ENCODE assay signal across 18 cellular contexts in the genomic region with DNA sequence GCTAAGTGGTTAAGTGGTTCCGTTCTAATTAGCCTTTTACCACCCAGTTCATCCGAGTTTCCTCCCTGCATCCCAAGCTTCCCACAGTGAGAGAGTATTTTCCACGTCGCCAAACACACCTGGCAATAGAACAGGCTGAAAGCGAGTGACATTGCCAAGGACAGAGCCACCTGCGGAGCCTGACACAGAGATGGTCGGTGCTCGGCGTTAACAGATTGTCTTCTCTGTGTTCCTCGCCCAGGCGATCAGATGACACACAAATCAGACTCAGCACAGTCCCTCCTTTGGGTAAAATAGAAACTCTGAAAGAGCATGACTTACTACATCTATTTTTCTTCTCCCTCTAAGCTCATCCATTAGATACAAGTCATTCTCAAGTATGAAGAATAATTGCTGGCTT.
"Had no signal": no experiment of that assay in that cellular context is flagged by ENCODE, and none has a peak within 500 bp of the region (broad histone marks: within the 10 kb centered on the region; RNA-seq: fewer than 3 reads in every experiment).

No MANE protein-coding gene starts in this region.

- FAIRE-seq: bronchial epithelial cell, colon, islet of Langerhans had no signal

- H3K9me3 Mint-ChIP-seq: activated CD4-positive, alpha-beta memory T cell treated with anti-CD3 and anti-CD28 coated beads, Interleukin-2, amount 10 ng/mL, durations not matched to agents 7 days and 5 days; activated naive CD8-positive, alpha-beta T cell treated with anti-CD3 and anti-CD28 coated beads, Interleukin-2, amount 10 ng/mL, durations not matched to agents 7 days and 5 days; activated T-cell treated with anti-CD3 and anti-CD28 coated beads, Interleukin-2, amount 50 U/mL, for 72 hours; natural killer cell treated with Interleukin-12 subunit alpha and Interleukin-12 subunit beta and Interleukin-15 and Interleukin-18, amount 100 ng/mL, for 72 hours; stimulated activated effector memory CD8-positive, alpha-beta T cell treated with anti-CD3 and anti-CD28 coated beads, Interleukin-12 subunit alpha, Interleukin-12 subunit beta, amount 100 ng/mL, for 72 hours had no signal

- H3K36me3 ChIP-seq: esophagus squamous epithelium, heart left ventricle, ovary, vagina, WERI-Rb-1 had no signal

- H3K27me3 ChIP-seq: esophagus squamous epithelium, heart left ventricle, ovary, tibial nerve, vagina had no signal

- H3K4me3 ChIP-seq: esophagus squamous epithelium, heart left ventricle, mucosa of descending colon, ovary, skin epidermis, tibial nerve, vagina had no signal

- H3K27ac ChIP-seq: esophagus squamous epithelium, foreskin keratinocyte, heart left ventricle, ovary, skin epidermis, tibial nerve, vagina, WERI-Rb-1 had no signal

- ATAC-seq: heart left ventricle had no signal

- DNase-seq: activated CD4-positive, alpha-beta memory T cell treated with anti-CD3 and anti-CD28 coated beads, Interleukin-2, amount 10 ng/mL, durations not matched to agents 7 days and 5 days; activated CD4-positive, alpha-beta T cell treated with anti-CD3 and anti-CD28 coated beads for 36 hours; activated naive CD8-positive, alpha-beta T cell treated with anti-CD3 and anti-CD28 coated beads, Interleukin-2, amount 10 ng/mL, durations not matched to agents 7 days and 5 days; activated T-cell treated with anti-CD3 and anti-CD28 coated beads, Interleukin-2, amount 50 U/mL, for 72 hours; esophagus squamous epithelium; foreskin keratinocyte; ovary; WERI-Rb-1 had no signal

- H3K4me1 ChIP-seq: esophagus squamous epithelium, foreskin keratinocyte, heart left ventricle, tibial nerve, vagina had no signal

- H3K9me3 ChIP-seq: heart left ventricle, mucosa of descending colon, ovary, tibial nerve, vagina had no signal

- H3K27ac Mint-ChIP-seq: activated CD4-positive, alpha-beta memory T cell treated with anti-CD3 and anti-CD28 coated beads, Interleukin-2, amount 10 ng/mL, durations not matched to agents 7 days and 5 days; activated CD4-positive, alpha-beta T cell treated with anti-CD3 and anti-CD28 coated beads for 36 hours; activated naive CD8-positive, alpha-beta T cell treated with anti-CD3 and anti-CD28 coated beads, Interleukin-2, amount 10 ng/mL, durations not matched to agents 7 days and 5 days; activated T-cell treated with anti-CD3 and anti-CD28 coated beads, Interleukin-2, amount 50 U/mL, for 72 hours; stimulated activated effector memory CD8-positive, alpha-beta T cell treated with anti-CD3 and anti-CD28 coated beads, Interleukin-12 subunit alpha, Interleukin-12 subunit beta, amount 100 ng/mL, for 72 hours had no signal

- H3K27me3 Mint-ChIP-seq: activated CD4-positive, alpha-beta memory T cell treated with anti-CD3 and anti-CD28 coated beads, Interleukin-2, amount 10 ng/mL, durations not matched to agents 7 days and 5 days; activated CD4-positive, alpha-beta T cell treated with anti-CD3 and anti-CD28 coated beads for 36 hours; natural killer cell treated with Interleukin-12 subunit alpha and Interleukin-12 subunit beta and Interleukin-15 and Interleukin-18, amount 100 ng/mL, for 72 hours had no signal

- H3K4me1 Mint-ChIP-seq: activated CD4-positive, alpha-beta memory T cell treated with anti-CD3 and anti-CD28 coated beads, Interleukin-2, amount 10 ng/mL, durations not matched to agents 7 days and 5 days; activated CD4-positive, alpha-beta T cell treated with anti-CD3 and anti-CD28 coated beads for 36 hours; activated naive CD8-positive, alpha-beta T cell treated with anti-CD3 and anti-CD28 coated beads, Interleukin-2, amount 10 ng/mL, durations not matched to agents 7 days and 5 days; stimulated activated effector memory CD8-positive, alpha-beta T cell treated with anti-CD3 and anti-CD28 coated beads, Interleukin-12 subunit alpha, Interleukin-12 subunit beta, amount 100 ng/mL, for 72 hours had no signal

- H3K4me3 Mint-ChIP-seq: activated CD4-positive, alpha-beta memory T cell treated with anti-CD3 and anti-CD28 coated beads, Interleukin-2, amount 10 ng/mL, durations not matched to agents 7 days and 5 days; activated CD4-positive, alpha-beta T cell treated with anti-CD3 and anti-CD28 coated beads for 36 hours; activated naive CD8-positive, alpha-beta T cell treated with anti-CD3 and anti-CD28 coated beads, Interleukin-2, amount 10 ng/mL, durations not matched to agents 7 days and 5 days; activated T-cell treated with anti-CD3 and anti-CD28 coated beads, Interleukin-2, amount 50 U/mL, for 72 hours; natural killer cell treated with Interleukin-12 subunit alpha and Interleukin-12 subunit beta and Interleukin-15 and Interleukin-18, amount 100 ng/mL, for 72 hours; stimulated activated effector memory CD8-positive, alpha-beta T cell treated with anti-CD3 and anti-CD28 coated beads, Interleukin-12 subunit alpha, Interleukin-12 subunit beta, amount 100 ng/mL, for 72 hours had no signal
